Comparison of ENCODE assay signal across 8 cellular contexts in the genomic region with DNA sequence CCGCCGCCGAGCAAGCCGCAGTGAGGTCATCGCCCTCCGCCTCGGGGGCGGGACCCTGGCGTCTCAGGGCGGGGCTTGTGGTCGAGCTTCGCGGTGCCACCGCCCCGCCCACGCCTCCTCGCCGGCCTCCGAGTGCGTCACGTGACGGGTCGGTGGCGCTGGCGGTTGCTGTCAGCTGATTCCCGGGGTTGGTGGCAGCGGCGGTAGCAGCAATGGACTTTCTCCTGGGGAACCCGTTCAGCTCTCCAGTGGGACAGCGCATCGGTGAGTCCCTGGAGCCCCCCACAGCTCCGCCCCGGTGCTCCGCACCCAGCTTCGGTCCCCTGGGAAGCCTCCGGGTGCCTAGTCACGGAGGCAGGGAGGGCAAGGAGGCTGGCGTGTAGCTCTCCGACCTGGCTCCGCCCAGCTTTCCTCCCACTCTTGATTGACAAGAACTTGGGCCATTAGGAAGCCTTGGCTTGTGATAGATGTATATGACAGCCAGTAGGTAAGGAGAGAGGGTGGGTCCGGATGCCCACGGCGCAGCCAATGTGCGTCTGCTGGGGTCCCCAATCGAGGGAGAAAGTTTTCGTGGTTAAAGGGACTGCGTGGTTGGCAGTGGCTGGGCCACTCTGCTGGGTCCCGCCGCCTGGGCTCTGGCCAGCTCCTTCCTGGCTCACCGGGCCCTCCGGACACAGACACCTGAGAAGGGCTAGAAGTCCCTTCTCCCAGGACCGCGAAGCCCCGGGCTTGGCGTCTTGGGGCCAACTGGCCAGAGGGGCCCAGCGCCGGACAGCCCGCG. TPM values are rescaled to one million over a fixed set of nuclear protein-coding genes. Genes with fewer than 3 reads are reported as not detected.
DNase-seq lines count a peak whose midpoint lies in the region; ATAC-seq and TF ChIP-seq lines count a peak whose summit lies in the region.

Gene TOM1, plus strand, starts transcription at position 178 of the 781 bp plus-strand sequence. Its CDS starts 35 bp downstream, at position 213.

- peak within 1 kb of the TSS; percentile 88 for H3K4me3 ChIP-seq in AG04449 (ENCODE audit: low read depth, low read length)
- H3K4me3 ChIP-seq in cardiac fibroblast (replicated peaks in 1 of 2; ENCODE audit: low read depth in 2 of 2, low read length in 2 of 2), result peak within 1 kb of the TSS; percentile 85 to 89
- H3K4me3 ChIP-seq in smooth muscle cell, result peak within 1 kb of the TSS; percentile 64

- peaks cover 3% of the 10 kb centered on the region for H3F3A ChIP-seq in smooth muscle cell (ENCODE audit: low read depth)

- peak within 1 kb of the TSS; percentile 99 for H3K27ac Mint-ChIP-seq in WTC11

- peak within 1 kb of the TSS; percentile 89 for H3K4me2 ChIP-seq in smooth muscle cell

- H3K9me3 ChIP-seq in smooth muscle cell (replicated peaks; ENCODE audit: low read depth), result no peaks in the 10 kb centered on the region

- CTCF ChIA-PET in AG04449 (lab: Yijun Ruan, JAX) (interaction anchor here (0.9 kb wide), 1 partner anchor 14 kb away, joined by 5 read pairs; no protein-coding TSS in a partner anchor), WTC11 (lab: Charles Lee) (interaction anchor here (0.6 to 1.6 kb wide), 10 partner anchors 10 to 766 kb away, joined by 3 to 12 read pairs (median 4); no protein-coding TSS in a partner anchor)

- no peaks in the 10 kb centered on the region for H3K27me3 ChIP-seq in smooth muscle cell (ENCODE audit: low read depth)

- DNase-seq in AG04449 (ENCODE audit: low read depth, low spot score), result peak; percentile 98
- peak; percentile 85 for DNase-seq in NCI-H226
- DNase-seq in WTC11 (ENCODE audit: low spot score), result peak; percentile 98
- DNase-seq in cardiac fibroblast (ENCODE audit: low read depth in 2 of 2), result peak; percentile 100
- peak; percentile 98 for DNase-seq in iPS-NIHi7 (ENCODE audit: extremely low spot score)
- peak; percentile 100 for DNase-seq in smooth muscle cell (lab: John Stamatoyannopoulos, UW; ENCODE audit: unreplicated experiment)

- H4K20me1 ChIP-seq in smooth muscle cell (ENCODE audit: low read depth), result peaks cover 3% of the 10 kb centered on the region

- no peaks in the 10 kb centered on the region for H3K27me3 Mint-ChIP-seq in WTC11 (ENCODE audit: low read depth)

- no peaks in the 10 kb centered on the region for H3K9me3 Mint-ChIP-seq in WTC11

- TF ChIP-seq CTCF in AG04449 (IDR thresholded peaks at IDR 0.05; ENCODE audit: insufficient read depth, low read length, missing control alignments) (no peak), WTC11 (IDR thresholded peaks at IDR 0.05) (no peak), cardiac fibroblast (IDR thresholded peaks at IDR 0.05; ENCODE audit: low read depth, low read length) (no peak), smooth muscle cell (IDR thresholded peaks at IDR 0.05; ENCODE audit: borderline replicate concordance, insufficient read depth, poor library complexity, severe bottlenecking) (no peak)

- whole genome bisulfite sequencing in smooth muscle cell (ENCODE audit: low lambda C conversion rate), result 1% methylated on average over 58 of the region's 59 CpGs

- peaks cover 16% of the 10 kb centered on the region for H3K36me3 Mint-ChIP-seq in WTC11

- H3K4me3 Mint-ChIP-seq in WTC11, result peak within 1 kb of the TSS; percentile 81

- peaks cover 3% of the 10 kb centered on the region for H3K36me3 ChIP-seq in smooth muscle cell (ENCODE audit: low read depth)

- H3K27ac ChIP-seq in smooth muscle cell (ENCODE audit: low read depth), result peak within 1 kb of the TSS; percentile 97

- peaks cover 9% of the 10 kb centered on the region for H3K4me1 ChIP-seq in smooth muscle cell (ENCODE audit: low read depth)

- H3K9ac ChIP-seq in smooth muscle cell (ENCODE audit: low read depth), result peak within 1 kb of the TSS; percentile 95

- peak within 1 kb of the TSS; percentile 9 for H2AFZ ChIP-seq in smooth muscle cell (ENCODE audit: low read depth)

- H3K4me1 Mint-ChIP-seq in WTC11, result peaks cover 5% of the 10 kb centered on the region

- peak; percentile 97 for ATAC-seq in GM18907 (IDR thresholded peaks at IDR 0.05; ENCODE audit: unreplicated experiment)
- peak; percentile 96 for ATAC-seq in HG03175 (IDR thresholded peaks at IDR 0.05; ENCODE audit: unreplicated experiment)
- peak; percentile 95 for ATAC-seq in WTC11

- POLR2A ChIA-PET in AG04449 (lab: Yijun Ruan, JAX), result interaction anchor here (0.6 to 1.4 kb wide), 5 partner anchors 11 to 51 kb away, joined by 3 to 7 read pairs (median 4); no protein-coding TSS in a partner anchor
- POLR2A ChIA-PET in WTC11 (lab: Charles Lee), result no interaction called here

- peaks cover 14% of the 10 kb centered on the region for H3K79me2 ChIP-seq in smooth muscle cell (ENCODE audit: low read depth)

TF ChIP-seq in WTC11, 78 proteins besides CTCF, POLR2A, EP300 and RAD21 (continues in another document):
- TF ChIP-seq PRRX2 (CRISPR knock-in tag; IDR thresholded peaks at IDR 0.05) (0 out of 2 replicates have a peak, but pooled peaks have one; percentile 18), ARID4B (CRISPR knock-in tag; IDR thresholded peaks at IDR 0.05; ENCODE audit: borderline replicate concordance) (peak; percentile 23; the same call in 1 of the 2 replicates), JUN (CRISPR knock-in tag; IDR thresholded peaks at IDR 0.05) (0 out of 2 replicates have a peak, but pooled peaks have one; percentile 25), TP53 (CRISPR knock-in tag; IDR thresholded peaks at IDR 0.05) (no peak), ZNF423 (CRISPR knock-in tag; IDR thresholded peaks at IDR 0.05) (no peak), GTF2I (CRISPR knock-in tag; conservative IDR thresholded peaks at IDR 0.05) (no peak), HMGXB4 (CRISPR knock-in tag; IDR thresholded peaks at IDR 0.05) (no peak), KAT7 (CRISPR knock-in tag; IDR thresholded peaks at IDR 0.05; ENCODE audit: borderline replicate concordance) (no peak), FOXP1 (CRISPR knock-in tag; IDR thresholded peaks at IDR 0.05; ENCODE audit: borderline replicate concordance) (peak; percentile 80; the same call in 1 of the 2 replicates), ZSCAN18 (CRISPR knock-in tag; IDR thresholded peaks at IDR 0.05) (no peak), ZNF317 (CRISPR knock-in tag; IDR thresholded peaks at IDR 0.05; ENCODE audit: borderline replicate concordance, low read depth) (no peak)

RNA-seq across cellular contexts. Expression of gene TOM1, which starts in this region (rescaled TPM):
- total RNA-seq in WTC11 (2021) (23.5 to 25.7 TPM (median 25.4 TPM) in 3 replicates), smooth muscle cell (109 and 127 TPM in 2 replicates)
- 73.0 and 86.1 TPM in 2 replicates for polyA plus RNA-seq in smooth muscle cell

Comparison
In these comparisons a context has a peak if more than half of its experiments do, and no peak if none do; other contexts are left out.
1. Peak in every context shown above with its lines: DNase-seq, ATAC-seq, H3K4me3 ChIP-seq and H3K27ac ChIP-seq.